10 cellular contexts compared by ENCODE assay signal in genomic region chr10:5466451-5466996, GRCh38. TPM values are rescaled to one million over a fixed set of nuclear protein-coding genes. Genes with fewer than 3 reads are reported as not detected.
A peak's percentile ranks its signal among the peaks of the same experiment; 100 is the strongest.
DNase-seq lines count a peak whose midpoint lies in the region; ATAC-seq, FAIRE-seq and TF ChIP-seq lines count a peak whose summit lies in the region.
"Had no signal": no experiment of that assay in that cellular context is flagged by ENCODE, and none has a peak within 500 bp of the region (broad histone marks: within the 10 kb centered on the region; RNA-seq: fewer than 3 reads in every experiment).

No MANE protein-coding gene starts in this region.

- H3K27ac Mint-ChIP-seq in CD14-positive monocyte = no peak overlapping the region
- H3K27ac Mint-ChIP-seq: activated naive CD4-positive, alpha-beta T cell treated with anti-CD3 and anti-CD28 coated beads, Interleukin-2, amount 10 ng/mL, durations not matched to agents 7 days and 5 days had no signal

- H3K27ac ChIP-seq in pancreas (peak overlapping the region; percentile 37 to 74 (median 56)), tibial nerve (peak overlapping the region in 1 of 4 donors; percentile 11)

- H3K36me3 ChIP-seq in pancreas (no peaks in the 10 kb centered on the region), tibial nerve (no peaks in the 10 kb centered on the region)

- no peaks in the 10 kb centered on the region for H3K9me3 ChIP-seq in pancreas
- H3K9me3 ChIP-seq in tibial nerve = peaks cover 0 to 9% (median 0%) of the 10 kb centered on the region in 4 donors

- WGBS in pancreas, 2 donors = 18 to 19% methylated on average over 11 of the region's 11 CpGs
- 39 to 41% methylated on average over 9 to 11 of the region's 11 CpGs for WGBS in tibial nerve, 2 donors

- H3K36me3 Mint-ChIP-seq in CD14-positive monocyte = no peaks in the 10 kb centered on the region

- no peak for FAIRE-seq in pancreas (lab: Jason Lieb, UNC)

- H3K9me3 Mint-ChIP-seq in CD14-positive monocyte = peaks cover 0 to 9% (median 4%) of the 10 kb centered on the region in 7 donors
- H3K9me3 Mint-ChIP-seq: activated naive CD4-positive, alpha-beta T cell treated with anti-CD3 and anti-CD28 coated beads, Interleukin-2, amount 10 ng/mL, durations not matched to agents 7 days and 5 days had no signal

- peaks cover 0 to 3% (median 0%) of the 10 kb centered on the region in 3 donors for H3K27me3 Mint-ChIP-seq in CD14-positive monocyte (ENCODE audit: low read depth in 3 of 3)

- H3K4me1 ChIP-seq in pancreas (peaks cover 8 to 11% (median 10%) of the 10 kb centered on the region in 3 donors), tibial nerve (peaks cover 0 to 32% (median 9%) of the 10 kb centered on the region in 4 donors)

- H3K27me3 ChIP-seq in pancreas (no peaks in the 10 kb centered on the region), tibial nerve (no peaks in the 10 kb centered on the region)

- ATAC-seq in pancreas = peak; percentile 93 to 95 (median 94)

- TF ChIP-seq POLR2A in tibial nerve (IDR thresholded peaks at IDR 0.05) = no peak

- H3K4me3 ChIP-seq in fibroblast of the aortic adventitia (ENCODE audit: low read depth, low read length) (no peak overlapping the region), pancreas (no peak overlapping the region), tibial nerve (no peak overlapping the region)

- peaks cover 7% of the 10 kb centered on the region for H3K4me1 Mint-ChIP-seq in CD14-positive monocyte

- TF ChIP-seq CTCF in fibroblast of the aortic adventitia (IDR thresholded peaks at IDR 0.05; ENCODE audit: insufficient read depth, low read length) = no peak
- no peak for TF ChIP-seq CTCF in pancreas (IDR thresholded peaks at IDR 0.05)
- TF ChIP-seq CTCF in CD14-positive monocyte (IDR thresholded peaks at IDR 0.05) = no peak
- no peak for TF ChIP-seq CTCF in tibial nerve (IDR thresholded peaks at IDR 0.05)

- intact Hi-C loops in pancreas (cut with DNase I) (loop anchor here in 1 of 3 donors (10.0 kb wide), 1 partner anchor 138 kb away; no protein-coding TSS in a partner anchor), CD14-positive monocyte (cut with micrococcal nuclease) (no loop called here)

- H3K4me3 Mint-ChIP-seq in CD14-positive monocyte = no peak overlapping the region
- H3K4me3 Mint-ChIP-seq: activated naive CD4-positive, alpha-beta T cell treated with anti-CD3 and anti-CD28 coated beads, Interleukin-2, amount 10 ng/mL, durations not matched to agents 7 days and 5 days had no signal

- DNase-seq in EH (ENCODE audit: low read depth) (peak; percentile 86), NCI-H2171 treated with DMSO at 0.1 percent for 48 hours (lab: John Stamatoyannopoulos, UW) (peak; percentile 77), fibroblast of the aortic adventitia (ENCODE audit: low read depth) (peak; percentile 84), pancreas (peak in 5 of 6 donors; percentile 81 to 87 (median 84)), SW480 (ENCODE audit: low spot score) (no peak), CD14-positive monocyte (ENCODE audit: low spot score) (no peak), tibial nerve (ENCODE audit: low spot score in 2 of 2) (no peak), NCI-H446 treated with DMSO at 0.1 percent for 48 hours (lab: John Stamatoyannopoulos, UW) (no peak)
- DNase-seq: activated naive CD4-positive, alpha-beta T cell treated with anti-CD3 and anti-CD28 coated beads, Interleukin-2, amount 10 ng/mL, durations not matched to agents 7 days and 5 days; MV-4-11 had no signal

- TF ChIP-seq EP300 in tibial nerve (IDR thresholded peaks at IDR 0.05) = no peak

RNA-seq across cellular contexts. Expression of gene CALML5, which starts 32.8 kb away (rescaled TPM):
- not detected in 2 replicates for total RNA-seq in fibroblast of the aortic adventitia (ENCODE audit: low replicate concordance)
- total RNA-seq in pancreas = not detected
- not detected for polyA plus RNA-seq in pancreas
- not detected for polyA plus RNA-seq in CD14-positive monocyte
- total RNA-seq in tibial nerve = not detected

RNA-seq across cellular contexts. Expression of gene NET1, which starts 54.2 kb away (rescaled TPM):
- total RNA-seq in fibroblast of the aortic adventitia (ENCODE audit: low replicate concordance) (16.6 and 33.9 TPM in 2 replicates), pancreas (10 to 100 TPM; 26.9 to 68.0 (median 43.6) TPM), tibial nerve (100 to 1,000 TPM in 2 of 4 donors, 10 to 100 TPM in 2; 66.0 to 133 (median 91.3) TPM)
- polyA plus RNA-seq in pancreas (10 to 100 TPM; 13.0 to 19.7 TPM), CD14-positive monocyte (1 to 10 TPM; 1.2 to 1.4 TPM)

RNA-seq across cellular contexts. Expression of gene CALML3, which starts 58.2 kb away (rescaled TPM):
- total RNA-seq in fibroblast of the aortic adventitia (ENCODE audit: low replicate concordance) = not detected in 2 replicates
- total RNA-seq in pancreas = not detected
- under 1 TPM; 0.05 to 0.08 TPM for polyA plus RNA-seq in pancreas
- not detected for polyA plus RNA-seq in CD14-positive monocyte
- total RNA-seq in tibial nerve = not detected

Comparison
In these comparisons a context has a peak if more than half of its experiments do, and no peak if none do; other contexts are left out.
1. DNase-seq: peak in EH (single experiment), NCI-H2171 treated with DMSO at 0.1 percent for 48 hours (single experiment), fibroblast of the aortic adventitia (single experiment) and pancreas (5 of 6); none in SW480 (single experiment), CD14-positive monocyte (single experiment), tibial nerve (0 of 2) and NCI-H446 treated with DMSO at 0.1 percent for 48 hours (single experiment).